In genomic region chr6:27565839-27566779, GRCh38 we compare ENCODE assay signal across 15 cellular contexts.
DNase-seq lines count a peak whose midpoint lies in the region; ATAC-seq and TF ChIP-seq lines count a peak whose summit lies in the region.
"Had no signal": no experiment of that assay in that cellular context is flagged by ENCODE, and none has a peak within 500 bp of the region (broad histone marks: within the 10 kb centered on the region; RNA-seq: fewer than 3 reads in every experiment).

No MANE protein-coding gene starts in this region.

- H3K36me3 ChIP-seq in mammary epithelial cell (ENCODE audit: insufficient read depth, low read length) (no peaks in the 10 kb centered on the region), RWPE2 (ENCODE audit: low read depth) (no peaks in the 10 kb centered on the region), hepatocyte (replicated peaks; ENCODE audit: insufficient read depth, low read depth) (no peaks in the 10 kb centered on the region)
- no peaks in the 10 kb centered on the region for H3K36me3 ChIP-seq in CD4-positive, alpha-beta memory T cell (ENCODE audit: insufficient read depth, low read length)

- CTCF ChIA-PET in mammary epithelial cell (lab: Charles Lee; ENCODE audit: low non-redundant PET) = interaction anchor here (0.8 kb wide), 1 partner anchor 351 kb away, joined by 3 read pairs; no protein-coding TSS in a partner anchor
- CTCF ChIA-PET in MCF 10A (lab: Yijun Ruan, JAX) = no interaction called here
- CTCF ChIA-PET in CD4-positive, alpha-beta memory T cell (lab: Charles Lee; ENCODE audit: partially characterized antibody) = no interaction called here

- H3K9me2 ChIP-seq in hepatocyte (replicated peaks; ENCODE audit: insufficient read depth) = no peaks in the 10 kb centered on the region

- intact Hi-C loops in mammary epithelial cell (cut with micrococcal nuclease) = no loop called here
- intact Hi-C loops in MCF 10A (cut with micrococcal nuclease) = no loop called here
- intact Hi-C loops in CD4-positive, alpha-beta memory T cell (cut with micrococcal nuclease) = no loop called here

- H3K27me3 ChIP-seq in mammary epithelial cell (ENCODE audit: insufficient read depth, low read length) = no peaks in the 10 kb centered on the region
- peaks cover 4% of the 10 kb centered on the region for H3K27me3 ChIP-seq in RWPE2 (ENCODE audit: insufficient read depth, poor library complexity, severe bottlenecking)
- H3K27me3 ChIP-seq in hepatocyte = peaks cover 44% of the 10 kb centered on the region
- H3K27me3 ChIP-seq in CD4-positive, alpha-beta memory T cell (ENCODE audit: insufficient read depth, low read length) = peaks cover 40% of the 10 kb centered on the region

- TF ChIP-seq CTCF in mammary epithelial cell (conservative IDR thresholded peaks at IDR 0.05 in 1 of 2, IDR thresholded peaks at IDR 0.05 in 1 of 2; ENCODE audit: extremely low read depth in 1 of 2, insufficient read depth in 1 of 2, low read depth in 1 of 2, low read length in 2 of 2) (peak; percentile 16 to 38), MCF 10A (IDR thresholded peaks at IDR 0.05; ENCODE audit: unreplicated experiment) (no peak), RWPE2 (IDR thresholded peaks at IDR 0.05; ENCODE audit: poor library complexity, severe bottlenecking) (peak; percentile 37), hepatocyte (IDR thresholded peaks at IDR 0.05; ENCODE audit: poor library complexity) (peak; percentile 18), type B pancreatic cell (conservative IDR thresholded peaks at IDR 0.05) (peak; percentile 61), osteocyte (IDR thresholded peaks at IDR 0.05) (no peak)

- peaks cover 7% of the 10 kb centered on the region for H3K4me1 Mint-ChIP-seq in MCF 10A (ENCODE audit: insufficient read depth, unreplicated experiment)
- peaks cover 13% of the 10 kb centered on the region for H3K4me1 Mint-ChIP-seq in type B pancreatic cell (ENCODE audit: unreplicated experiment)
- peaks cover 0 to 8% (median 3%) of the 10 kb centered on the region in 4 donors for H3K4me1 Mint-ChIP-seq in CD4-positive, alpha-beta memory T cell
- H3K4me1 Mint-ChIP-seq in osteocyte (ENCODE audit: unreplicated experiment) = no peaks in the 10 kb centered on the region

- H3K9ac ChIP-seq in mammary epithelial cell (ENCODE audit: insufficient read depth, low read length) = no peak overlapping the region

- WGBS in mammary epithelial cell (ENCODE audit: low coverage, missing lambda C conversion rate) = 12% methylated on average over 15 of the region's 41 CpGs
- 6% methylated on average over 41 of the region's 41 CpGs for WGBS in hepatocyte (ENCODE audit: low lambda C conversion rate, missing lambda C conversion rate)

- in situ Hi-C loops in mammary epithelial cell (cut with MboI; ENCODE audit: low sequenced_read_pairs in 2 of 2) = no loop called here

- POLR2A ChIA-PET in MCF 10A (lab: Yijun Ruan, JAX) = no interaction called here
- POLR2A ChIA-PET in CD4-positive, alpha-beta memory T cell (lab: Charles Lee; ENCODE audit: partially characterized antibody) = no interaction called here

- H3K4me2 ChIP-seq in mammary epithelial cell (ENCODE audit: insufficient read depth, low read depth, low read length) (peak overlapping the region; percentile 63), hepatocyte (peak overlapping the region; percentile 78)

- no peaks in the 10 kb centered on the region for H3K27me3 Mint-ChIP-seq in MCF 10A (ENCODE audit: insufficient read depth, unreplicated experiment)
- H3K27me3 Mint-ChIP-seq in type B pancreatic cell = peaks cover 82% of the 10 kb centered on the region
- H3K27me3 Mint-ChIP-seq in CD4-positive, alpha-beta memory T cell = peaks cover 49 to 57% of the 10 kb centered on the region in 2 donors
- peaks cover 64% of the 10 kb centered on the region for H3K27me3 Mint-ChIP-seq in osteocyte (ENCODE audit: unreplicated experiment)

- H3K79me2 ChIP-seq in mammary epithelial cell (ENCODE audit: insufficient read depth, low read length) (no peaks in the 10 kb centered on the region), hepatocyte (no peaks in the 10 kb centered on the region)

- H2AFZ ChIP-seq in mammary epithelial cell (ENCODE audit: low read depth, low read length) (peak overlapping the region; percentile 80), hepatocyte (peak overlapping the region; percentile 57)

- H4K20me1 ChIP-seq in mammary epithelial cell (ENCODE audit: insufficient read depth, low read length) (no peaks in the 10 kb centered on the region), hepatocyte (ENCODE audit: insufficient read depth, poor library complexity, severe bottlenecking) (no peaks in the 10 kb centered on the region)

- H3K27ac ChIP-seq in mammary epithelial cell (ENCODE audit: insufficient read depth, low read depth, low read length) (no peak overlapping the region), RWPE2 (ENCODE audit: poor library complexity, severe bottlenecking) (no peak overlapping the region), hepatocyte (no peak overlapping the region)
- H3K27ac ChIP-seq in CD4-positive, alpha-beta memory T cell (ENCODE audit: low read depth, low read length) = no peak overlapping the region
- H3K27ac ChIP-seq: SK-N-MC had no signal

- dilution Hi-C loops in mammary epithelial cell (cut with HindIII; ENCODE audit: low sequenced_read_pairs) = no loop called here

- no peak overlapping the region for H3K4me3 Mint-ChIP-seq in MCF 10A (ENCODE audit: unreplicated experiment)
- peak overlapping the region; percentile 87 for H3K4me3 Mint-ChIP-seq in type B pancreatic cell
- peak overlapping the region in 1 of 8 donors; percentile 14 for H3K4me3 Mint-ChIP-seq in CD4-positive, alpha-beta memory T cell
- H3K4me3 Mint-ChIP-seq in osteocyte (ENCODE audit: unreplicated experiment) = no peak overlapping the region
- H3K4me3 Mint-ChIP-seq: B cell had no signal

- DNase-seq in mammary epithelial cell (no peak), MCF 10A (ENCODE audit: unreplicated experiment) (no peak), RWPE2 (ENCODE audit: low spot score) (no peak), hepatocyte (ENCODE audit: low spot score) (peak; percentile 67), type B pancreatic cell (ENCODE audit: extremely low spot score, unreplicated experiment) (no peak), osteocyte (ENCODE audit: extremely low spot score, unreplicated experiment) (no peak)
- no peak for DNase-seq in CD4-positive, alpha-beta memory T cell
- DNase-seq: activated CD4-positive, alpha-beta T cell treated with anti-CD3 and anti-CD28 coated beads, Interleukin-2, amount 50 U/mL, for 1 hour; GDM1; HCEC 1CT; NCI-H510A treated with DMSO at 0.1 percent for 48 hours had no signal

- H3K27ac Mint-ChIP-seq in MCF 10A (ENCODE audit: low read depth, unreplicated experiment) = no peak overlapping the region
- peak overlapping the region; percentile 65 for H3K27ac Mint-ChIP-seq in type B pancreatic cell
- no peak overlapping the region for H3K27ac Mint-ChIP-seq in CD4-positive, alpha-beta memory T cell
- no peak overlapping the region for H3K27ac Mint-ChIP-seq in osteocyte (ENCODE audit: unreplicated experiment)
- H3K27ac Mint-ChIP-seq: B cell had no signal

- H3K36me3 Mint-ChIP-seq in MCF 10A (ENCODE audit: insufficient read depth, unreplicated experiment) = no peaks in the 10 kb centered on the region
- H3K36me3 Mint-ChIP-seq in type B pancreatic cell = peaks cover 4% of the 10 kb centered on the region
- peaks cover 0 to 3% of the 10 kb centered on the region in 2 donors for H3K36me3 Mint-ChIP-seq in CD4-positive, alpha-beta memory T cell
- H3K36me3 Mint-ChIP-seq in osteocyte (ENCODE audit: unreplicated experiment) = no peaks in the 10 kb centered on the region

- BruUV-seq in mammary epithelial cell (replicated peaks; lab: Mats Ljungman, UMichigan) = no TSS peak
- BruUV-seq in MCF 10A (replicated peaks; lab: Mats Ljungman, UMichigan) = no TSS peak

- no peaks in the 10 kb centered on the region for H3K9me3 ChIP-seq in mammary epithelial cell (replicated peaks; ENCODE audit: insufficient read depth, low read length)
- H3K9me3 ChIP-seq in RWPE2 (ENCODE audit: severe bottlenecking) = no peaks in the 10 kb centered on the region
- H3K9me3 ChIP-seq in hepatocyte (ENCODE audit: low read depth) = no peaks in the 10 kb centered on the region
- H3K9me3 ChIP-seq in CD4-positive, alpha-beta memory T cell (ENCODE audit: control insufficient read depth in 1 of 2, low read length in 2 of 2) = no peaks in the 10 kb centered on the region

- H3K4me3 ChIP-seq in mammary epithelial cell (replicated peaks in 1 of 3; ENCODE audit: insufficient read depth in 1 of 3, low read depth in 2 of 3, low read length in 3 of 3) (peak overlapping the region; percentile 8 to 33 (median 30)), RWPE2 (ENCODE audit: severe bottlenecking) (peak overlapping the region; percentile 31), hepatocyte (peak overlapping the region; percentile 33)
- H3K4me3 ChIP-seq in CD4-positive, alpha-beta memory T cell (ENCODE audit: low read length in 2 of 2) = no peak overlapping the region
- H3K4me3 ChIP-seq: SK-N-MC had no signal

- ATAC-seq in RWPE2 (ENCODE audit: low read depth) = peak; percentile 64
- no peak for ATAC-seq in GM18867 (IDR thresholded peaks at IDR 0.05; ENCODE audit: unreplicated experiment)
- ATAC-seq: left lobe of liver had no signal

- no peaks in the 10 kb centered on the region for H3K9me3 Mint-ChIP-seq in MCF 10A (ENCODE audit: unreplicated experiment)
- peaks cover 8% of the 10 kb centered on the region for H3K9me3 Mint-ChIP-seq in type B pancreatic cell
- peaks cover 0 to 11% (median 6%) of the 10 kb centered on the region in 8 donors for H3K9me3 Mint-ChIP-seq in CD4-positive, alpha-beta memory T cell
- H3K9me3 Mint-ChIP-seq in osteocyte (ENCODE audit: unreplicated experiment) = no peaks in the 10 kb centered on the region

- H3K4me1 ChIP-seq in mammary epithelial cell (ENCODE audit: insufficient read depth, low read length) (peaks cover 18% of the 10 kb centered on the region), RWPE2 (ENCODE audit: insufficient read depth, poor library complexity, severe bottlenecking) (no peaks in the 10 kb centered on the region), hepatocyte (ENCODE audit: insufficient read depth) (peaks cover 7% of the 10 kb centered on the region)
- no peaks in the 10 kb centered on the region for H3K4me1 ChIP-seq in CD4-positive, alpha-beta memory T cell (ENCODE audit: insufficient read depth, low read length)

Comparison
In these comparisons a context has a peak if more than half of its experiments do, and no peak if none do; other contexts are left out.
1. CTCF ChIP-seq: peak in mammary epithelial cell (2 of 2), RWPE2 (single experiment), hepatocyte (single experiment) and type B pancreatic cell (single experiment); none in MCF 10A (single experiment) and osteocyte (single experiment).
2. H3K4me3 ChIP-seq: peak in mammary epithelial cell (3 of 3), RWPE2 (single experiment) and hepatocyte (single experiment); none in CD4-positive, alpha-beta memory T cell (0 of 2).